ENCODE assay signal across 13 cellular contexts in genomic region chr17:74815671-74816370, GRCh38. TPM values are rescaled to one million over a fixed set of nuclear protein-coding genes. Genes with fewer than 3 reads are reported as not detected.
DNase-seq lines count a peak whose midpoint lies in the region; ATAC-seq, FAIRE-seq and TF ChIP-seq lines count a peak whose summit lies in the region.
"Had no signal": no experiment of that assay in that cellular context is flagged by ENCODE, and none has a peak within 500 bp of the region (broad histone marks: within the 10 kb centered on the region; RNA-seq: fewer than 3 reads in every experiment).

No MANE protein-coding gene starts in this region.

- TF ChIP-seq POLR2A in GM12892 (IDR thresholded peaks at IDR 0.05; ENCODE audit: low read depth, low read length), result no peak

- H3K27me3 ChIP-seq in BE2C (no peaks in the 10 kb centered on the region), PC-3 (ENCODE audit: low read length) (no peaks in the 10 kb centered on the region)
- H3K27me3 ChIP-seq: esophagus muscularis mucosa had no signal

- H3K9ac ChIP-seq in PC-3 (ENCODE audit: low read length), result no peak overlapping the region

- no peak overlapping the region for H2AFZ ChIP-seq in PC-3 (ENCODE audit: low read length)

- BruUV-seq in PC-3 (replicated peaks; lab: Mats Ljungman, UMichigan), result no TSS peak

- no peaks in the 10 kb centered on the region for H4K20me1 ChIP-seq in PC-3 (ENCODE audit: low read length)

- no peaks in the 10 kb centered on the region for H3K9me2 ChIP-seq in PC-3 (replicated peaks; ENCODE audit: low read length)

- H3K36me3 ChIP-seq in BE2C (no peaks in the 10 kb centered on the region), PC-3 (ENCODE audit: low read depth, low read length) (no peaks in the 10 kb centered on the region)

- CTCF ChIA-PET in PC-3 (lab: Charles Lee), result no interaction called here

- no peaks in the 10 kb centered on the region for H3K4me1 ChIP-seq in BE2C
- H3K4me1 ChIP-seq in PC-3 (ENCODE audit: insufficient read depth, low read length), result no peaks in the 10 kb centered on the region

- H3K9me3 ChIP-seq in BE2C, result no peaks in the 10 kb centered on the region
- no peaks in the 10 kb centered on the region for H3K9me3 ChIP-seq in PC-3 (ENCODE audit: low read length)
- H3K9me3 ChIP-seq: esophagus muscularis mucosa had no signal

- intact Hi-C loops in PC-3 (cut with micrococcal nuclease), result no loop called here

- H3F3A ChIP-seq in PC-3 (ENCODE audit: low read length, unreplicated experiment), result no peaks in the 10 kb centered on the region

- no peak for DNase-seq in BE2C
- no peak for DNase-seq in GM12864 (ENCODE audit: low read depth)
- DNase-seq in PC-3, result no peak
- DNase-seq in fibroblast of mammary gland (ENCODE audit: low read depth), result no peak
- DNase-seq in COLO829 (ENCODE audit: low spot score), result no peak
- no peak for DNase-seq in NCI-H1092 (lab: John Stamatoyannopoulos, UW)
- no peak for DNase-seq in GM12892 (ENCODE audit: insufficient read length)
- DNase-seq: activated CD4-positive, alpha-beta memory T cell treated with anti-CD3 and anti-CD28 coated beads for 36 hours; NCI-H146; SHP77 treated with DMSO at 0.1 percent for 48 hours had no signal

- POLR2A ChIA-PET in PC-3 (lab: Charles Lee; ENCODE audit: unreplicated experiment), result no interaction called here

- no peak overlapping the region for H3K4me3 ChIP-seq in BE2C (ENCODE audit: low read depth, low read length)
- H3K4me3 ChIP-seq in GM12864 (ENCODE audit: low read depth, low read length), result no peak overlapping the region
- no peak overlapping the region for H3K4me3 ChIP-seq in PC-3 (ENCODE audit: low read length)
- H3K4me3 ChIP-seq in fibroblast of mammary gland (ENCODE audit: control insufficient read depth, low read depth, low read length), result no peak overlapping the region
- H3K4me3 ChIP-seq: esophagus muscularis mucosa had no signal

- H3K4me2 ChIP-seq in PC-3 (ENCODE audit: low read length), result no peak overlapping the region

- TF ChIP-seq CTCF in BE2C (IDR thresholded peaks at IDR 0.05; ENCODE audit: low read depth, low read length) (peak; percentile 47), GM12864 (IDR thresholded peaks at IDR 0.05; ENCODE audit: low read depth, low read length, missing control alignments) (peak; percentile 21), PC-3 (conservative IDR thresholded peaks at IDR 0.05; ENCODE audit: low read depth, low read length) (peak; percentile 50), fibroblast of mammary gland (conservative IDR thresholded peaks at IDR 0.05; ENCODE audit: control insufficient read depth, insufficient read depth, low read depth, low read length) (peak; percentile 22)

- no peak overlapping the region for H3K27ac ChIP-seq in PC-3 (ENCODE audit: low read length)
- H3K27ac ChIP-seq: esophagus muscularis mucosa had no signal

- no peak for FAIRE-seq in GM12892 (lab: Jason Lieb, UNC)

- no peaks in the 10 kb centered on the region for H3K79me2 ChIP-seq in PC-3 (ENCODE audit: low read length)

- no peak for ATAC-seq in PC-3
- ATAC-seq in HG02981 (IDR thresholded peaks at IDR 0.05; ENCODE audit: unreplicated experiment), result no peak

RNA-seq across cellular contexts. Expression of gene NAT9, which starts 39.7 kb away (rescaled TPM):
- 191 TPM for polyA plus RNA-seq in BE2C (2012; ENCODE audit: insufficient read depth, insufficient read length, low read depth)
- 47.2 and 55.4 TPM in 2 replicates for total RNA-seq in PC-3 (2014; rRNA removed)
- 36.4 TPM for polyA plus RNA-seq in GM12892 (2012; ENCODE audit: missing spikeins)

RNA-seq across cellular contexts. Expression of gene GRIN2C, which starts 43.9 kb away (rescaled TPM):
- 0.11 TPM for polyA plus RNA-seq in BE2C (2012; ENCODE audit: insufficient read depth, insufficient read length, low read depth)
- 0.04 TPM in 1 of 2 replicates, not detected in the other for total RNA-seq in PC-3 (2014; rRNA removed)
- 0.25 TPM for polyA plus RNA-seq in GM12892 (2012; ENCODE audit: missing spikeins)
- total RNA-seq: activated CD4-positive, alpha-beta memory T cell treated with anti-CD3 and anti-CD28 coated beads for 36 hours; Daoy had no signal

RNA-seq across cellular contexts. Expression of gene FDXR, which starts 57.0 kb away (rescaled TPM):
- 13.3 TPM for polyA plus RNA-seq in BE2C (2012; ENCODE audit: insufficient read depth, insufficient read length, low read depth)
- total RNA-seq in PC-3 (2014; rRNA removed), result 28.1 and 44.5 TPM in 2 replicates
- polyA plus RNA-seq in GM12892 (2012; ENCODE audit: missing spikeins), result 18.4 TPM
